In genomic region chr11:8239536-8240228, GRCh38 we compare ENCODE assay signal across 31 cellular contexts. TPM values are rescaled to one million over a fixed set of nuclear protein-coding genes. Genes with fewer than 3 reads are reported as not detected.
DNase-seq lines count a peak whose midpoint lies in the region; ATAC-seq, FAIRE-seq and TF ChIP-seq lines count a peak whose summit lies in the region.
"Had no signal": no experiment of that assay in that cellular context is flagged by ENCODE, and none has a peak within 500 bp of the region (broad histone marks: within the 10 kb centered on the region; RNA-seq: fewer than 3 reads in every experiment).

No MANE protein-coding gene starts in this region.

- H3K56ac ChIP-seq in H1 (replicated peaks; ENCODE audit: insufficient read length, low read depth, low read length): no peak overlapping the region

- H3K23ac ChIP-seq in H1 (ENCODE audit: insufficient read length): no peak overlapping the region

- ATAC-seq in Right ventricle myocardium superior (ENCODE audit: poor library complexity) (no peak), left cardiac atrium (no peak), GM18502 (IDR thresholded peaks at IDR 0.05; ENCODE audit: poor library complexity, unreplicated experiment) (no peak)
- ATAC-seq: K562 had no signal

- H3K9me3 ChIP-seq in H1 (ENCODE audit: insufficient read depth in 2 of 2, low read depth in 1 of 2, low read length in 1 of 2) (no peaks in the 10 kb centered on the region), MM.1S (replicated peaks; ENCODE audit: insufficient read depth, low read length) (no peaks in the 10 kb centered on the region)
- H3K9me3 ChIP-seq: BLaER1 treated with 17β-estradiol and CSF1 and Interleukin-3, amounts not matched to agents 10 nM and 100 nM; SJSA1 had no signal

- no peak overlapping the region for H4K91ac ChIP-seq in H1 (replicated peaks; ENCODE audit: insufficient read length, low read length)

- no peaks in the 10 kb centered on the region; a peak in 2 of 7 replicates for H3K27me3 ChIP-seq in H1 (replicated peaks in 1 of 4; ENCODE audit: control insufficient read depth in 3 of 4, extremely low read depth in 1 of 4, insufficient read depth in 3 of 4, low read length in 3 of 4)
- no peaks in the 10 kb centered on the region for H3K27me3 ChIP-seq in MM.1S (replicated peaks; ENCODE audit: insufficient read depth, low read length)
- H3K27me3 ChIP-seq: SJSA1 had no signal

- TF ChIP-seq CTCF in H1 (IDR thresholded peaks at IDR 0.05; ENCODE audit: control extremely low read depth in 1 of 3, insufficient read depth in 1 of 3, low read depth in 1 of 3, low read length in 3 of 3): no peak
- TF ChIP-seq CTCF in neural crest cell (conservative IDR thresholded peaks at IDR 0.05): no peak
- TF ChIP-seq CTCF in MM.1S (IDR thresholded peaks at IDR 0.05; ENCODE audit: low read length): no peak

- POLR2A ChIA-PET in H1 (lab: Charles Lee; ENCODE audit: partially characterized antibody): no interaction called here

- H3K14ac ChIP-seq in H1 (ENCODE audit: insufficient read length): no peak overlapping the region

- no peaks in the 10 kb centered on the region for H3F3A ChIP-seq in MM.1S (ENCODE audit: insufficient read depth, low read length)

- H2AK5ac ChIP-seq in H1 (ENCODE audit: low read depth, low read length): no peak overlapping the region

- H2BK5ac ChIP-seq in H1 (ENCODE audit: low read depth, low read length): no peak overlapping the region

- H4K20me1 ChIP-seq in H1 (replicated peaks in 1 of 2; ENCODE audit: control insufficient read depth in 1 of 2, insufficient read depth in 2 of 2, low read length in 2 of 2): peaks cover 0 to 1% of the 10 kb centered on the region in 2 experiments
- H4K20me1 ChIP-seq in MM.1S (ENCODE audit: insufficient read depth, low read length): no peaks in the 10 kb centered on the region
- H4K20me1 ChIP-seq: BLaER1 treated with 17β-estradiol and CSF1 and Interleukin-3, amounts not matched to agents 10 nM and 100 nM had no signal

- H3K36me3 Mint-ChIP-seq in neural crest cell (ENCODE audit: low read depth): peaks cover 3% of the 10 kb centered on the region

- intact Hi-C loops in Right ventricle myocardium superior (cut with DNase I): no loop called here
- intact Hi-C loops in left cardiac atrium (cut with DNase I): no loop called here

- no peak overlapping the region for H3K27ac ChIP-seq in H1 (ENCODE audit: low read depth, low read length)
- H3K27ac ChIP-seq in MM.1S (ENCODE audit: low read length): no peak overlapping the region
- H3K27ac ChIP-seq: 22Rv1; BLaER1 treated with 17β-estradiol and CSF1 and Interleukin-3, amounts not matched to agents 10 nM and 100 nM; SJSA1 had no signal

- H3K4me2 ChIP-seq in H1 (ENCODE audit: insufficient read depth in 1 of 2, low read depth in 2 of 2, low read length in 2 of 2) (no peak overlapping the region), MM.1S (ENCODE audit: low read depth, low read length) (no peak overlapping the region)
- H3K4me2 ChIP-seq: BLaER1 treated with 17β-estradiol and CSF1 and Interleukin-3, amounts not matched to agents 10 nM and 100 nM had no signal

- H2BK20ac ChIP-seq in H1 (ENCODE audit: low read length): no peak overlapping the region

- no peaks in the 10 kb centered on the region for H3K79me1 ChIP-seq in H1 (ENCODE audit: low read depth, low read length)

- no peak for TF ChIP-seq RAD21 in H1 (IDR thresholded peaks at IDR 0.05 in 1 of 2, conservative IDR thresholded peaks at IDR 0.05 in 1 of 2; ENCODE audit: low read depth in 2 of 2, low read length in 2 of 2)

- peak overlapping the region; percentile 85 for H3K27ac Mint-ChIP-seq in neural crest cell (ENCODE audit: unreplicated experiment)
- H3K27ac Mint-ChIP-seq: CD4-positive, alpha-beta T cell; H9 had no signal

- peaks cover 10 to 19% (median 13%) of the 10 kb centered on the region in 4 experiments; a peak in 6 of 7 replicates for H3K4me1 ChIP-seq in H1 (replicated peaks in 1 of 4; ENCODE audit: control insufficient read depth in 3 of 4, insufficient read depth in 4 of 4, low read length in 3 of 4)
- peaks cover 12% of the 10 kb centered on the region for H3K4me1 ChIP-seq in MM.1S (ENCODE audit: low read length)
- H3K4me1 ChIP-seq: SJSA1 had no signal

- TF ChIP-seq POLR2A in H1 (IDR thresholded peaks at IDR 0.05; ENCODE audit: control extremely low read depth in 1 of 2, low read depth in 2 of 2, low read length in 2 of 2): no peak

- H3K36me3 ChIP-seq in H1 (ENCODE audit: control insufficient read depth in 2 of 4, insufficient read depth in 4 of 4, low read length in 3 of 4) (no peaks in the 10 kb centered on the region), MM.1S (replicated peaks; ENCODE audit: insufficient read depth, low read length) (no peaks in the 10 kb centered on the region)
- H3K36me3 ChIP-seq: BLaER1 treated with 17β-estradiol and CSF1 and Interleukin-3, amounts not matched to agents 10 nM and 100 nM; SJSA1 had no signal

- CTCF ChIA-PET in H1 (lab: Charles Lee; ENCODE audit: partially characterized antibody): interaction anchor here (0.8 to 14.3 kb wide), 6 partner anchors 9 to 176 kb away, joined by 3 to 177 read pairs (median 29); partner anchors contain the start of gene LMO1

- no peak overlapping the region for H3K18ac ChIP-seq in H1 (ENCODE audit: extremely low read depth, low read length)

- H3K4me3 ChIP-seq in H1 (ENCODE audit: extremely low read depth in 1 of 4, insufficient read depth in 2 of 4, low read depth in 3 of 4, low read length in 4 of 4) (no peak overlapping the region), MM.1S (ENCODE audit: low read length) (no peak overlapping the region)
- H3K4me3 ChIP-seq: BLaER1 treated with 17β-estradiol and CSF1 and Interleukin-3, amounts not matched to agents 10 nM and 100 nM; K562; SJSA1 had no signal

- no peak overlapping the region for H2AFZ ChIP-seq in H1 (ENCODE audit: low read length)
- no peak overlapping the region for H2AFZ ChIP-seq in MM.1S (ENCODE audit: low read length)

- WGBS in H1 (ENCODE audit: extremely low coverage in 1 of 2, insufficient coverage in 1 of 2, insufficient read length in 1 of 2, insufficient replicate concordance in 2 of 2, low coverage in 1 of 2, low lambda C conversion rate in 2 of 2, missing lambda C conversion rate in 1 of 2), 2 experiments: 79% methylated on average over 6 of the region's 6 CpGs; no CpG with 5 or more reads in 1 of the 2 experiments

- H3K4me3 Mint-ChIP-seq in neural crest cell: peak overlapping the region; percentile 42
- H3K4me3 Mint-ChIP-seq: CD4-positive, alpha-beta T cell; H9 had no signal

- H3K9me3 Mint-ChIP-seq in neural crest cell: peaks cover 6% of the 10 kb centered on the region
- H3K9me3 Mint-ChIP-seq: CD4-positive, alpha-beta T cell had no signal

- no peak overlapping the region for H4K5ac ChIP-seq in H1 (ENCODE audit: insufficient read length, low read depth, low read length)

- FAIRE-seq in H1 (lab: Jason Lieb, UNC): no peak
- FAIRE-seq: GM18507, HTR-8/SVneo, K562, RCC 7860 had no signal

- no peaks in the 10 kb centered on the region for H3K27me3 Mint-ChIP-seq in neural crest cell (ENCODE audit: low read depth)
- H3K27me3 Mint-ChIP-seq: CD4-positive, alpha-beta T cell had no signal

- no peak overlapping the region for H2BK120ac ChIP-seq in H1 (replicated peaks; ENCODE audit: low read depth, low read length)

- no peak for TF ChIP-seq EP300 in H1 (IDR thresholded peaks at IDR 0.05; ENCODE audit: borderline replicate concordance in 1 of 2, low read depth in 2 of 2, low read length in 2 of 2)

- no peak overlapping the region for H3K9ac ChIP-seq in H1 (replicated peaks in 1 of 4; ENCODE audit: extremely low read depth in 1 of 4, low read depth in 3 of 4, low read length in 3 of 4)
- H3K9ac ChIP-seq in MM.1S (ENCODE audit: low read length): no peak overlapping the region
- H3K9ac ChIP-seq: BLaER1 treated with 17β-estradiol and CSF1 and Interleukin-3, amounts not matched to agents 10 nM and 100 nM had no signal

- H3K23me2 ChIP-seq in H1 (ENCODE audit: low read depth, low read length): no peaks in the 10 kb centered on the region

- H3K4me1 Mint-ChIP-seq in neural crest cell: peaks cover 68% of the 10 kb centered on the region

- no peaks in the 10 kb centered on the region for H3K79me2 ChIP-seq in H1 (ENCODE audit: control insufficient read depth in 1 of 2, insufficient read depth in 2 of 2, low read length in 2 of 2)
- H3K79me2 ChIP-seq in MM.1S (ENCODE audit: low read length): no peaks in the 10 kb centered on the region

- H2BK12ac ChIP-seq in H1 (ENCODE audit: low read depth, low read length): 0 out of 2 replicates have a peak overlapping the region, but pooled peaks have one; percentile 44

- H2BK15ac ChIP-seq in H1 (ENCODE audit: low read length): peak overlapping the region; percentile 5; the same call in 1 of the 2 replicates

- H4K8ac ChIP-seq in H1 (ENCODE audit: extremely low read depth, insufficient read depth, low read length): no peak overlapping the region

- DNase-seq in Right ventricle myocardium superior: peak; percentile 12
- DNase-seq in left cardiac atrium: no peak
- DNase-seq in H1 (ENCODE audit: low read depth in 1 of 2, low spot score in 2 of 2): no peak
- no peak for DNase-seq in neural crest cell (ENCODE audit: low read depth, low spot score)
- DNase-seq in AG08395 (ENCODE audit: low spot score): no peak
- no peak for DNase-seq in MM.1S
- DNase-seq in activated CD8-positive, alpha-beta memory T cell treated with anti-CD3 and anti-CD28 coated beads, Interleukin-2, amount 50 U/mL, for 4 hours: no peak
- DNase-seq: AML-193; Calu3; CD4-positive, alpha-beta T cell; DMS153; DND-41; H9; Kasumi-1; MV-4-11; NCI-H1105; NCI-H1436 treated with DMSO at 0.1 percent for 48 hours; NCI-H187 treated with DMSO at 0.1 percent for 48 hours; NCI-H2171 treated with DMSO at 0.1 percent for 48 hours; NCI-H345; NCI-H524 treated with DMSO at 0.1 percent for 48 hours; NCI-H774 had no signal

- H3K4ac ChIP-seq in H1 (replicated peaks; ENCODE audit: insufficient read length, low read depth, low read length): no peak overlapping the region

- no peaks in the 10 kb centered on the region for H3K9me2 ChIP-seq in MM.1S (replicated peaks; ENCODE audit: insufficient read depth, low read length)

TF ChIP-seq in H1, 55 proteins besides CTCF, POLR2A, EP300 and RAD21 (continues in another document):
- TF ChIP-seq BCL11A (IDR thresholded peaks at IDR 0.05; ENCODE audit: low read depth in 2 of 2, low read length in 2 of 2) (no peak), TEAD4 (IDR thresholded peaks at IDR 0.05; ENCODE audit: low read depth, low read length) (no peak), SIRT6 (IDR thresholded peaks at IDR 0.05; ENCODE audit: low read length) (no peak)

RNA-seq across cellular contexts. Expression of gene LMO1, which starts 24.0 kb away (rescaled TPM):
- total RNA-seq in Right ventricle myocardium superior: 2.3 TPM
- total RNA-seq in left cardiac atrium: under 1 TPM in 1 of 2 donors, not detected in 1; 0.18 TPM
- not detected in 2 replicates for total RNA-seq in H1 (2021; fragmentation: NEBNext Ultra II Directional; extraction: Animal tissue kit (Norgen Biotek cat#: 25700))
- polyA plus RNA-seq in H1 (2011; rRNA removed): 0.17 and 0.30 TPM in 2 replicates
- polyA plus RNA-seq in H1 (2011; cell fraction: cytosol; rRNA removed): 0.32 TPM
- polyA plus RNA-seq in H1 (2011; cell fraction: nucleus; rRNA removed): 0.37 TPM
- polyA plus RNA-seq in H1 (2012, experiment 1 of 2): 0.19 to 0.85 TPM (median 0.46 TPM) in 4 replicates
- polyA plus RNA-seq in H1 (2012, experiment 2 of 2): 0.45 TPM
- polyA plus RNA-seq in H1 (2013, experiment 1 of 2): 0.20 TPM
- polyA plus RNA-seq in H1 (2013, experiment 2 of 2): 0.11 TPM
- polyA minus RNA-seq in H1 (2011; rRNA and poly(A)+ RNA removed): 0.44 TPM in 1 of 2 replicates, not detected in the other
- polyA minus RNA-seq in H1 (2011; cell fraction: cytosol; rRNA and poly(A)+ RNA removed): not detected
- not detected for polyA minus RNA-seq in H1 (2011; cell fraction: nucleus; rRNA and poly(A)+ RNA removed)
- total RNA-seq in neural crest cell: 1.5 and 1.8 TPM in 2 replicates
- total RNA-seq: Calu3; CD4-positive, alpha-beta T cell; K562; M059J; SJSA1 had no signal
- polyA plus RNA-seq: K562 had no signal
